ENCODE assay signal across 12 cellular contexts in the genomic region with DNA sequence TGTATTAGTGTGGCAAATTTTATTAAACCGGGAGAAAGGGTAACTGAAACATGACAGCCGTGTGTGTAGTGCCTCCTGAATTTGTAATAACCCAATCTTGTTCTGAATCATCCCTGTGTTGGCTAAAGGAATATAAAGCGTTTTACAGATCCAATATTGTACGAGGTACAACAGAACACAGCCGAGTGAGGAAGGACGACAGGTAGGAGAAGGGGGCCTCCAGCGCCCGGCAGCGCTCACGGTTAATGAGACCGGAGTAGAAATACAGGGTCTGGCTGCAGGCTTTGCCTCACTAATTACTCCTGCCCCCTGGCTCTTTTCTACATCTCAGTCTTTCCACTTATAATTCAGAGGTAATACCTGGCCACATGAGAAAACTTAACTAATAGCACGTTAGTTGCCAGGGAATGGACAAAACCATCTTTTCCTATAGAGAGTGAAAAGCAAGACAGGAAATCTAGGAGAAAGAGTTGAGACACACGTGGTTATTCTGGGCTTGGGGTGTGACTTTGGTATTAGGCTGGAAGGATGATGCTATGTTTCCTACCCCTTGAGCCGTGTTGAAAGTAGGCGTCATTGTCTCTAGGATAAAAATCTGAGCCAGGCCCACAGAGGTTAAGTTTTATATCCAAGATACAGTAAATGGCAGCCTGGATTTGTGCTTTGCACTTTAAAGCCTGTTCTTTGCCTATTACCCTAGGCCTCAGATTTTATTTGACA. TPM values are rescaled to one million over a fixed set of nuclear protein-coding genes. Genes with fewer than 3 reads are reported as not detected.
DNase-seq lines count a peak whose midpoint lies in the region; ATAC-seq, FAIRE-seq and TF ChIP-seq lines count a peak whose summit lies in the region.
"Had no signal": no experiment of that assay in that cellular context is flagged by ENCODE, and none has a peak within 500 bp of the region (broad histone marks: within the 10 kb centered on the region; RNA-seq: fewer than 3 reads in every experiment).

No MANE protein-coding gene starts in this region.

- no peak overlapping the region for H3K4me3 Mint-ChIP-seq in activated CD4-positive, alpha-beta memory T cell treated with anti-CD3 and anti-CD28 coated beads for 36 hours

- H3K4me1 ChIP-seq in foreskin keratinocyte: peaks cover 15% of the 10 kb centered on the region

- intact Hi-C loops in activated CD4-positive, alpha-beta memory T cell treated with anti-CD3 and anti-CD28 coated beads for 36 hours (cut with micrococcal nuclease): no loop called here

- H3K4me3 ChIP-seq in retinal pigment epithelial cell (ENCODE audit: low read length): peak overlapping the region; percentile 21
- H3K4me3 ChIP-seq: K562 had no signal

- H3K36me3 Mint-ChIP-seq in activated CD4-positive, alpha-beta memory T cell treated with anti-CD3 and anti-CD28 coated beads for 36 hours: no peaks in the 10 kb centered on the region

- H3K27ac ChIP-seq in foreskin keratinocyte: no peak overlapping the region

- CTCF ChIA-PET in activated CD4-positive, alpha-beta memory T cell treated with anti-CD3 and anti-CD28 coated beads for 36 hours (lab: Charles Lee): interaction anchor here (1.3 kb wide), 1 partner anchor 119 kb away, joined by 3 read pairs; no protein-coding TSS in a partner anchor

- peaks cover 48% of the 10 kb centered on the region for H3K27me3 Mint-ChIP-seq in activated CD4-positive, alpha-beta memory T cell treated with anti-CD3 and anti-CD28 coated beads for 36 hours

- no peak for FAIRE-seq in RCC 7860 (lab: Jason Lieb, UNC)
- FAIRE-seq: K562 had no signal

- DNase-seq in RCC 7860 (ENCODE audit: low spot score) (peak; percentile 8), foreskin keratinocyte (peak in 1 of 2 donors; percentile 31), retinal pigment epithelial cell (ENCODE audit: low read depth) (no peak), amygdala (lab: John Stamatoyannopoulos, UW) (no peak), DMS53 treated with DMSO at 0.1 percent for 48 hours (lab: John Stamatoyannopoulos, UW; ENCODE audit: unreplicated experiment) (no peak)
- DNase-seq in activated CD4-positive, alpha-beta memory T cell treated with anti-CD3 and anti-CD28 coated beads for 36 hours: no peak
- DNase-seq: activated gamma-delta T cell treated with Interleukin-2 at 50 U/mL for 16 hours, DMS 273 treated with DMSO at 0.1 percent for 48 hours, NCI-H524 treated with DMSO at 0.1 percent for 48 hours had no signal

- H3K4me1 Mint-ChIP-seq in activated CD4-positive, alpha-beta memory T cell treated with anti-CD3 and anti-CD28 coated beads for 36 hours (ENCODE audit: low read depth): peaks cover 5% of the 10 kb centered on the region

- no peak overlapping the region for H3K27ac Mint-ChIP-seq in activated CD4-positive, alpha-beta memory T cell treated with anti-CD3 and anti-CD28 coated beads for 36 hours

- POLR2A ChIA-PET in activated CD4-positive, alpha-beta memory T cell treated with anti-CD3 and anti-CD28 coated beads for 36 hours (lab: Charles Lee): interaction anchor here (0.5 kb wide), 1 partner anchor 315 kb away, joined by 3 read pairs; no protein-coding TSS in a partner anchor

- H3K9me3 Mint-ChIP-seq in activated CD4-positive, alpha-beta memory T cell treated with anti-CD3 and anti-CD28 coated beads for 36 hours: no peaks in the 10 kb centered on the region

- H3K27me3 ChIP-seq in foreskin keratinocyte: peaks cover 41% of the 10 kb centered on the region

- ATAC-seq in GM21529 (IDR thresholded peaks at IDR 0.05; ENCODE audit: unreplicated experiment) (peak; percentile 6), foreskin keratinocyte (peak; percentile 17), GM21360 (IDR thresholded peaks at IDR 0.05; ENCODE audit: unreplicated experiment) (no peak)

- TF ChIP-seq CTCF in foreskin keratinocyte (conservative IDR thresholded peaks at IDR 0.05) (no peak), retinal pigment epithelial cell (conservative IDR thresholded peaks at IDR 0.05; ENCODE audit: low read depth, low read length) (no peak)

RNA-seq across cellular contexts. Expression of a gene that starts 54.0 kb away (rescaled TPM):
- not detected in 2 replicates for total RNA-seq in foreskin keratinocyte
- not detected in 2 replicates for polyA plus RNA-seq in foreskin keratinocyte
- not detected for total RNA-seq in activated CD4-positive, alpha-beta memory T cell treated with anti-CD3 and anti-CD28 coated beads for 36 hours
- total RNA-seq: K562 had no signal
- polyA plus RNA-seq: K562 had no signal
